In the genomic region with DNA sequence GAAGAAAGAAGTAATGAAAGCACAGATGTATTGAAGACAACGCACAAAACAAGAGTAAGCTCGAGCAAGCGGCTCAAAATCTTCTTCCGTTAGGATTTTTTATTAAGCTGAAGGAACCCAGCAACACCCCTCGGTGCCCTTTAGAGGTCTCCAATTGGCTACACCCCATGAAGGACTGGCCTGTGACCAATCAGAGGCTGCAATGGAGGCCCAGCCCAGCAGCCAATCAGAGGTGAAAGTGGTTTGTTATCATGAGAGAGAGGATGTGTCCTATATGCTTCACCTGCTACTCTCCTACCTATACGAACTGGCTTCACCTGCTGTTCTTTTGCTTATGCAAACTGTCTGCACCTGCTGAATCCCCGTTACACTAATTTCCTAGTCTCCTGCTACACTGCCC, we compare ENCODE assay signal across 21 cellular contexts.
"Had no signal": no experiment of that assay in that cellular context is flagged by ENCODE, and none has a peak within 500 bp of the region (broad histone marks: within the 10 kb centered on the region; RNA-seq: fewer than 3 reads in every experiment).

No MANE protein-coding gene starts in this region.

- H3K27me3 Mint-ChIP-seq: activated B cell treated with CpG ODN at 0.5 μM for 24 hours; activated naive CD8-positive, alpha-beta T cell; progenitor cell of endocrine pancreas had no signal

- DNase-seq: activated B cell treated with CpG ODN at 0.5 μM for 24 hours; activated CD4-positive, alpha-beta T cell treated with anti-CD3 and anti-CD28 coated beads for 48 hours; activated CD8-positive, alpha-beta memory T cell treated with anti-CD3 and anti-CD28 coated beads, Interleukin-2, amount 50 U/mL, for 48 hours; activated CD8-positive, alpha-beta T cell treated with anti-CD3 and anti-CD28 coated beads, Interleukin-2, amount 10 ng/mL, durations not matched to agents 7 days and 5 days; activated gamma-delta T cell; activated T-cell treated with anti-CD3 and anti-CD28 coated beads, Interleukin-2, amount 50 U/mL, for 72 hours; amygdala; body of pancreas; caudate nucleus; colonic mucosa; islet precursor cell; midbrain; stimulated activated CD4-positive, alpha-beta T cell treated with anti-CD3 and anti-CD28 coated beads, Interleukin-4, amount 100 ng/mL, for 24 hours; stimulated activated naive CD4-positive, alpha-beta T cell had no signal

- H3K4me1 Mint-ChIP-seq: activated B cell treated with CpG ODN at 0.5 μM for 24 hours had no signal

- H3K36me3 Mint-ChIP-seq: activated naive CD8-positive, alpha-beta T cell had no signal

- H3K9me3 ChIP-seq: body of pancreas, colonic mucosa, esophagus muscularis mucosa, right atrium auricular region, tibial nerve, vagina had no signal

- H3K27ac ChIP-seq: body of pancreas, colonic mucosa, esophagus muscularis mucosa, right atrium auricular region, skin epidermis, tibial nerve, vagina had no signal

- H3K4me1 ChIP-seq: body of pancreas, colonic mucosa, esophagus muscularis mucosa, right atrium auricular region, tibial nerve, vagina had no signal

- H3K27me3 ChIP-seq: body of pancreas, colonic mucosa, esophagus muscularis mucosa, right atrium auricular region, tibial nerve, vagina had no signal

- H3K4me3 Mint-ChIP-seq: activated B cell treated with CpG ODN at 0.5 μM for 24 hours; activated CD8-positive, alpha-beta T cell treated with anti-CD3 and anti-CD28 coated beads, Interleukin-2, amount 10 ng/mL, durations not matched to agents 7 days and 5 days; activated naive CD8-positive, alpha-beta T cell; activated T-cell treated with anti-CD3 and anti-CD28 coated beads, Interleukin-2, amount 50 U/mL, for 72 hours had no signal

- H3K27ac Mint-ChIP-seq: activated B cell treated with CpG ODN at 0.5 μM for 24 hours; activated CD8-positive, alpha-beta T cell treated with anti-CD3 and anti-CD28 coated beads, Interleukin-2, amount 10 ng/mL, durations not matched to agents 7 days and 5 days; activated naive CD8-positive, alpha-beta T cell; activated T-cell treated with anti-CD3 and anti-CD28 coated beads, Interleukin-2, amount 50 U/mL, for 72 hours; progenitor cell of endocrine pancreas had no signal

- ATAC-seq: activated CD8-positive, alpha-beta T cell treated with anti-CD3 and anti-CD28 coated beads, Interleukin-2, amount 10 ng/mL, durations not matched to agents 7 days and 5 days; activated T-cell treated with anti-CD3 and anti-CD28 coated beads, Interleukin-2, amount 50 U/mL, for 72 hours; body of pancreas had no signal
